ENCODE assay signal across 17 cellular contexts in the genomic region with DNA sequence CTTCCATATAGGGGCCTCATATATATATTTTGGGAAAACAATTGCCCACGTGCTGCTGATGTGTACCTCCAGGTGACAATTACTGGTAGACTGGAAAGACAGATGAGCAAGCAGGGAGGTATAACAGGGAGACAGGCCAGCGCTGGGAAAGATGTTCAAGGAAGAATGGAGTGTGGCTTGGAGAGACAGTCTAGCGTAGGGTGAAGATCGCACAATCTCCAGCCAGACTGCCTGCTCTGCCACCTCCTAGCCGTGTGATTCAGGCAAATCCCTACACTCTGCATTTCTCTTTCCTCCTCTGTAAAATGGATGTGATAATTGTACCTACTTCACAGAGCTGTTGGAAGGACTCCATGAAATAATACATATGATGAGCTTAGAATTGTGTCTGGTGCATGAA.
DNase-seq lines count a peak whose midpoint lies in the region; ATAC-seq and TF ChIP-seq lines count a peak whose summit lies in the region.
"Had no signal": no experiment of that assay in that cellular context is flagged by ENCODE, and none has a peak within 500 bp of the region (broad histone marks: within the 10 kb centered on the region; RNA-seq: fewer than 3 reads in every experiment).

No MANE protein-coding gene starts in this region.

- CTCF ChIA-PET in T-cell (lab: Charles Lee) = no interaction called here

- TF ChIP-seq CTCF in neural cell (IDR thresholded peaks at IDR 0.05; ENCODE audit: poor library complexity, severe bottlenecking) (no peak), thoracic aorta (IDR thresholded peaks at IDR 0.05) (no peak)

- H3K79me2 ChIP-seq in neural cell (replicated peaks; ENCODE audit: insufficient read depth, low read length) = no peaks in the 10 kb centered on the region

- no peak for TF ChIP-seq RAD21 in neural cell (conservative IDR thresholded peaks at IDR 0.05)

- no peak for DNase-seq in central memory CD8-positive, alpha-beta T cell (ENCODE audit: low spot score in 2 of 2)
- DNase-seq in thoracic aorta (ENCODE audit: low spot score) (no peak), AG08396 (ENCODE audit: low spot score) (no peak), T-cell (no peak)
- DNase-seq in activated CD8-positive, alpha-beta memory T cell treated with anti-CD3 and anti-CD28 coated beads for 24 hours = no peak
- DNase-seq: BE2C; CD8-positive, alpha-beta T cell; COR-L47; DMS153; DMS79 treated with DMSO at 0.1 percent for 48 hours; EL; GOT3; H9 had no signal

- H4K20me1 ChIP-seq in neural cell (ENCODE audit: insufficient read depth) = no peaks in the 10 kb centered on the region

- peaks cover 4% of the 10 kb centered on the region for H3K36me3 Mint-ChIP-seq in central memory CD8-positive, alpha-beta T cell (ENCODE audit: insufficient read depth)
- peaks cover 76% of the 10 kb centered on the region for H3K36me3 Mint-ChIP-seq in T-cell

- H3K9me2 ChIP-seq in neural cell (ENCODE audit: insufficient read depth, low read length) = no peaks in the 10 kb centered on the region

- TF ChIP-seq EP300 in neural cell (conservative IDR thresholded peaks at IDR 0.05; ENCODE audit: poor library complexity, severe bottlenecking) = no peak

- peak overlapping the region; percentile 24 for H2AFZ ChIP-seq in neural cell (ENCODE audit: low read depth, low read length)

- H3K27ac Mint-ChIP-seq in central memory CD8-positive, alpha-beta T cell (ENCODE audit: low read depth) = peak overlapping the region; percentile 35
- no peak overlapping the region for H3K27ac Mint-ChIP-seq in T-cell
- H3K27ac Mint-ChIP-seq: CD8-positive, alpha-beta T cell; H9 had no signal

- no peaks in the 10 kb centered on the region for H3K27me3 Mint-ChIP-seq in central memory CD8-positive, alpha-beta T cell
- H3K27me3 Mint-ChIP-seq in T-cell = no peaks in the 10 kb centered on the region

- peaks cover 36 to 57% of the 10 kb centered on the region in 2 donors for H3K4me1 ChIP-seq in thoracic aorta (ENCODE audit: control insufficient read depth in 1 of 2, low read depth in 2 of 2)
- H3K4me1 ChIP-seq: BE2C had no signal

- H3K27ac ChIP-seq in angular gyrus (ENCODE audit: low read depth, low read length) (peak overlapping the region; percentile 53), neural cell (ENCODE audit: low read length) (no peak overlapping the region), thoracic aorta (peak overlapping the region; percentile 86 to 90)
- H3K27ac ChIP-seq: HL-60 had no signal

- no peak overlapping the region for H3K4me3 Mint-ChIP-seq in central memory CD8-positive, alpha-beta T cell
- H3K4me3 Mint-ChIP-seq in T-cell = no peak overlapping the region
- H3K4me3 Mint-ChIP-seq: CD14-positive monocyte; CD8-positive, alpha-beta T cell; H9 had no signal

- H3K4me2 ChIP-seq in neural cell (ENCODE audit: low read length) = no peak overlapping the region

- H3K9me3 ChIP-seq in neural cell (ENCODE audit: low read length) (no peaks in the 10 kb centered on the region), thoracic aorta (no peaks in the 10 kb centered on the region)
- H3K9me3 ChIP-seq: BE2C had no signal

- H3K4me1 Mint-ChIP-seq in central memory CD8-positive, alpha-beta T cell = no peaks in the 10 kb centered on the region
- no peaks in the 10 kb centered on the region for H3K4me1 Mint-ChIP-seq in T-cell
- H3K4me1 Mint-ChIP-seq: CD14-positive monocyte had no signal

- H3K36me3 ChIP-seq in neural cell (ENCODE audit: insufficient read depth, low read length) (no peaks in the 10 kb centered on the region), thoracic aorta (no peaks in the 10 kb centered on the region)
- H3K36me3 ChIP-seq: BE2C had no signal

- no peaks in the 10 kb centered on the region for H3K27me3 ChIP-seq in neural cell (ENCODE audit: insufficient read depth, low read depth, low read length)
- H3K27me3 ChIP-seq in thoracic aorta (replicated peaks; ENCODE audit: insufficient read depth) = no peaks in the 10 kb centered on the region
- H3K27me3 ChIP-seq: BE2C had no signal

- H3F3A ChIP-seq in neural cell (ENCODE audit: insufficient read depth, low read length, poor library complexity, severe bottlenecking) = no peaks in the 10 kb centered on the region

- H3K4me3 ChIP-seq in neural cell (ENCODE audit: low read length) = no peak overlapping the region
- H3K4me3 ChIP-seq in thoracic aorta = no peak overlapping the region

- no peak for ATAC-seq in central memory CD8-positive, alpha-beta T cell (replicated peaks; ENCODE audit: extremely low read depth, poor library complexity, severe bottlenecking)
- ATAC-seq in thoracic aorta (ENCODE audit: insufficient number of reproducible peaks, low FRiP score, low read depth) (no peak), T-cell (replicated peaks in 1 of 4) (no peak)
- ATAC-seq: CD8-positive, alpha-beta T cell had no signal

- POLR2A ChIA-PET in T-cell (lab: Charles Lee) = no interaction called here

- peaks cover 9% of the 10 kb centered on the region for H3K9me3 Mint-ChIP-seq in central memory CD8-positive, alpha-beta T cell
- peaks cover 0 to 9% (median 8%) of the 10 kb centered on the region in 3 donors for H3K9me3 Mint-ChIP-seq in T-cell

- no peak overlapping the region for H3K9ac ChIP-seq in neural cell (ENCODE audit: low read length)

TF ChIP-seq in neural cell, 6 proteins besides CTCF, POLR2A, EP300 and RAD21:
- TF ChIP-seq POLR2AphosphoS5 (IDR thresholded peaks at IDR 0.05) (no peak), EZH2 (IDR thresholded peaks at IDR 0.05; ENCODE audit: borderline replicate concordance, insufficient read depth, low read length, poor library complexity, severe bottlenecking) (no peak), TAF1 (IDR thresholded peaks at IDR 0.05; ENCODE audit: low read depth) (no peak), MXI1 (conservative IDR thresholded peaks at IDR 0.05; ENCODE audit: poor library complexity, severe bottlenecking) (no peak), SMC3 (conservative IDR thresholded peaks at IDR 0.05; ENCODE audit: poor library complexity) (no peak)
- TF ChIP-seq, protein P1, sequence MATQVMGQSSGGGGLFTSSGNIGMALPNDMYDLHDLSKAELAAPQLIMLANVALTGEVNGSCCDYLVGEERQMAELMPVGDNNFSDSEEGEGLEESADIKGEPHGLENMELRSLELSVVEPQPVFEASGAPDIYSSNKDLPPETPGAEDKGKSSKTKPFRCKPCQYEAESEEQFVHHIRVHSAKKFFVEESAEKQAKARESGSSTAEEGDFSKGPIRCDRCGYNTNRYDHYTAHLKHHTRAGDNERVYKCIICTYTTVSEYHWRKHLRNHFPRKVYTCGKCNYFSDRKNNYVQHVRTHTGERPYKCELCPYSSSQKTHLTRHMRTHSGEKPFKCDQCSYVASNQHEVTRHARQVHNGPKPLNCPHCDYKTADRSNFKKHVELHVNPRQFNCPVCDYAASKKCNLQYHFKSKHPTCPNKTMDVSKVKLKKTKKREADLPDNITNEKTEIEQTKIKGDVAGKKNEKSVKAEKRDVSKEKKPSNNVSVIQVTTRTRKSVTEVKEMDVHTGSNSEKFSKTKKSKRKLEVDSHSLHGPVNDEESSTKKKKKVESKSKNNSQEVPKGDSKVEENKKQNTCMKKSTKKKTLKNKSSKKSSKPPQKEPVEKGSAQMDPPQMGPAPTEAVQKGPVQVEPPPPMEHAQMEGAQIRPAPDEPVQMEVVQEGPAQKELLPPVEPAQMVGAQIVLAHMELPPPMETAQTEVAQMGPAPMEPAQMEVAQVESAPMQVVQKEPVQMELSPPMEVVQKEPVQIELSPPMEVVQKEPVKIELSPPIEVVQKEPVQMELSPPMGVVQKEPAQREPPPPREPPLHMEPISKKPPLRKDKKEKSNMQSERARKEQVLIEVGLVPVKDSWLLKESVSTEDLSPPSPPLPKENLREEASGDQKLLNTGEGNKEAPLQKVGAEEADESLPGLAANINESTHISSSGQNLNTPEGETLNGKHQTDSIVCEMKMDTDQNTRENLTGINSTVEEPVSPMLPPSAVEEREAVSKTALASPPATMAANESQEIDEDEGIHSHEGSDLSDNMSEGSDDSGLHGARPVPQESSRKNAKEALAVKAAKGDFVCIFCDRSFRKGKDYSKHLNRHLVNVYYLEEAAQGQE (IDR thresholded peaks at IDR 0.05; ENCODE audit: borderline replicate concordance) = no peak
